In the genomic region with DNA sequence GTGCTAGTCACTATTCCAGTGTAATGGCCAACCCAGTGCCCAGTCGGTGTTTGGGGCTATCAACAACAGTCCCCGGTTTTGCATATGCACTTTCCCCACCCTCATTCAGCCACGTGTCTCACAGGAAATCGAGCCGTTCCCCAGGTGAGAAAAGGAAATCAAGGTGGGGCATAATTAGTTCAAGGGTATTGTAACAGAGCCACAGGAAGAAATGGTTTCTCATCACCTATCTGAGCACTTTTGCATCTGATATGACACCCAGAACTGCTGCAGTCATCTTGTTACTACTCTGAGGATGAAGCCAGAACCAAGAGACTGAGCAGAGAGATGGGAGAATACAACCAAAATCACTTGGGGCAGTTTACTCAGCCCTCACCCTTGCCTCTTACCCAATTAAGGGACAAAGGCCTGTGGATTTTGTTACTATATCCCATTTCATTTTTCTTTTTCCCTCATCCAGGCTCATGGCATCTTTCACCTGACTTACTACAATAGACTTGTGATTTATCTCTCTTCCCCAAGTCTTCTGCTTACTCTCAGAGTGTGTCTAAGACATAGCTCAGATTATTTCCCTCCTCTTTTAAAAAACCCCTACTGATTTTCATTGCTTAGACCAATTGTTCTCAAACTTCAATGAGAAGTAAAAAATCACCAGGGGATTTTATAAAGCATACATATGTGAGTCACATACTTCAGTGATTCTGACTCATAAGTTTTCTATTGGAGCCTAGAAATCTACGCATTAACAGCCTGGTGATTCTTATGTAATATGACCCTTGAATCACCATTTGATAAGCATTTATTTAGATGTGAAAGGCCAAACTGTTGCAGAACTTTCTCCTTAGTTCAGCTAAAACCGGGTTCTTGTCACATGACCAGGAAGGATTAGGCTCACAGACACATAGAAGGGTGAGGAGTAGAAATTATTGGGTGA, we compare ENCODE assay signal across 10 cellular contexts. TPM values are rescaled to one million over a fixed set of nuclear protein-coding genes. Genes with fewer than 3 reads are reported as not detected.
DNase-seq lines count a peak whose midpoint lies in the region; ATAC-seq, FAIRE-seq and TF ChIP-seq lines count a peak whose summit lies in the region.
"Had no signal": no experiment of that assay in that cellular context is flagged by ENCODE, and none has a peak within 500 bp of the region (broad histone marks: within the 10 kb centered on the region; RNA-seq: fewer than 3 reads in every experiment).

No MANE protein-coding gene starts in this region.

- H3K9me3 Mint-ChIP-seq in nephron progenitor cell: no peaks in the 10 kb centered on the region

- no peaks in the 10 kb centered on the region for H3K79me2 ChIP-seq in GM12878 (ENCODE audit: control insufficient read depth, insufficient read depth, low read length)

- TF ChIP-seq CTCF in GM12878 (IDR thresholded peaks at IDR 0.05 in 2 of 3, conservative IDR thresholded peaks at IDR 0.05 in 1 of 3; ENCODE audit: control insufficient read depth in 2 of 3, extremely low read depth in 1 of 3, insufficient read depth in 1 of 3, low read depth in 3 of 3, low read length in 3 of 3): no peak
- TF ChIP-seq CTCF in nephron progenitor cell (IDR thresholded peaks at IDR 0.05): no peak

- no peak overlapping the region for H3K4me3 ChIP-seq in MG63
- H3K4me3 ChIP-seq in GM12878: no peak overlapping the region

- SMC1A ChIA-PET in GM12878 (lab: Charles Lee; ENCODE audit: uncharacterized antibody, unreplicated experiment): interaction anchor here (1.0 to 1.1 kb wide), 2 partner anchors 9 kb away, joined by 3 to 4 read pairs; no protein-coding TSS in a partner anchor

- no peak for TF ChIP-seq POLR2A in GM12878 (IDR thresholded peaks at IDR 0.05; ENCODE audit: low read depth, low read length)

- POLR2A ChIA-PET in GM12878 (lab: Charles Lee): no interaction called here

- H3K4me1 Mint-ChIP-seq in nephron progenitor cell: no peaks in the 10 kb centered on the region

- H3K4me2 ChIP-seq in GM12878 (ENCODE audit: control insufficient read depth, insufficient read depth): no peak overlapping the region
- H3K4me2 ChIP-seq: KMS-11 had no signal

- RAD21 ChIA-PET in GM12878 (lab: Charles Lee; ENCODE audit: unreplicated experiment): no interaction called here

- in situ Hi-C loops in GM12878 (cut with MboI): no loop called here

- H3K36me3 ChIP-seq in MG63 (no peaks in the 10 kb centered on the region), GM12878 (ENCODE audit: control insufficient read depth in 2 of 2, insufficient read depth in 2 of 2, low read length in 1 of 2) (no peaks in the 10 kb centered on the region)

- H3K36me3 Mint-ChIP-seq in nephron progenitor cell (ENCODE audit: low read depth): no peaks in the 10 kb centered on the region

- no peak for TF ChIP-seq EP300 in GM12878 (IDR thresholded peaks at IDR 0.05; ENCODE audit: borderline replicate concordance in 1 of 2, control insufficient read depth in 1 of 2, low read depth in 2 of 2, low read length in 2 of 2)

- no peaks in the 10 kb centered on the region for H4K20me1 ChIP-seq in GM12878 (ENCODE audit: control insufficient read depth, insufficient read depth)

- no peak overlapping the region for H3K27ac Mint-ChIP-seq in nephron progenitor cell

- H2AFZ ChIP-seq in GM12878 (ENCODE audit: control insufficient read depth, low read depth, low read length): no peak overlapping the region

- BruUV-seq in GM12878 (replicated peaks; lab: Mats Ljungman, UMichigan): no TSS peak

- TF ChIP-seq RAD21 in GM12878 (IDR thresholded peaks at IDR 0.05; ENCODE audit: insufficient read depth, low read depth, low read length): no peak

- H3K27me3 Mint-ChIP-seq in nephron progenitor cell (ENCODE audit: low read depth, poor library complexity): peaks cover 3% of the 10 kb centered on the region

- no peaks in the 10 kb centered on the region for H3K4me1 ChIP-seq in GM12878 (ENCODE audit: control insufficient read depth, insufficient read depth, low read length)

- no peak overlapping the region for H3K27ac ChIP-seq in GM12878 (ENCODE audit: control insufficient read depth, insufficient read depth)
- H3K27ac ChIP-seq: KMS-11 had no signal

- intact Hi-C loops in GM12878 (cut with micrococcal nuclease; ENCODE audit: unreplicated experiment): no loop called here

- H3K4me3 Mint-ChIP-seq in nephron progenitor cell: no peak overlapping the region

- no peak overlapping the region for H3K9ac ChIP-seq in GM12878 (ENCODE audit: control insufficient read depth, insufficient read depth, low read length)
- H3K9ac ChIP-seq: KMS-11 had no signal

- ATAC-seq in GM12878 (peak; percentile 89), GM21381 (IDR thresholded peaks at IDR 0.05; ENCODE audit: unreplicated experiment) (no peak), HG02571 (IDR thresholded peaks at IDR 0.05; ENCODE audit: unreplicated experiment) (no peak)

- FAIRE-seq in GM12878 (lab: Jason Lieb, UNC): no peak

- CTCF ChIA-PET in GM12878 (lab: Yijun Ruan, JAX): interaction anchor here (1.2 kb wide), 1 partner anchor 9 kb away, joined by 3 read pairs; no protein-coding TSS in a partner anchor

- DNase-seq in activated CD8-positive, alpha-beta memory T cell treated with anti-CD3 and anti-CD28 coated beads for 24 hours: peak; percentile 63
- no peak for DNase-seq in activated CD8-positive, alpha-beta memory T cell treated with anti-CD3 and anti-CD28 coated beads, Interleukin-2, amount 50 U/mL, for 48 hours
- peak; percentile 20 for DNase-seq in MG63
- DNase-seq in GM12878 (ENCODE audit: low read depth, low spot score): no peak
- DNase-seq in stimulated activated naive CD4-positive, alpha-beta T cell treated with Interleukin-2 at 50 U/mL for 16 hours (lab: John Stamatoyannopoulos, UW): peak; percentile 1
- no peak for DNase-seq in nephron progenitor cell

- no peaks in the 10 kb centered on the region for H3K27me3 ChIP-seq in MG63
- no peaks in the 10 kb centered on the region for H3K27me3 ChIP-seq in GM12878 (replicated peaks in 1 of 2; ENCODE audit: control insufficient read depth in 2 of 2, insufficient read depth in 2 of 2, low read length in 1 of 2)

- H3K9me3 ChIP-seq in MG63 (peaks cover 3% of the 10 kb centered on the region; the same call in 1 of the 2 replicates), GM12878 (replicated peaks; ENCODE audit: control insufficient read depth, insufficient read depth, low read length) (no peaks in the 10 kb centered on the region)

- WGBS in GM12878 (ENCODE audit: insufficient coverage, insufficient replicate concordance, low lambda C conversion rate, missing lambda C conversion rate): 8% methylated on average over 7 of the region's 7 CpGs

TF ChIP-seq in GM12878, 131 proteins besides CTCF, POLR2A, EP300 and RAD21:
- TF ChIP-seq JUNB (IDR thresholded peaks at IDR 0.05): 0 out of 2 replicates have a peak, but pooled peaks have one; percentile 15
- no peak for TF ChIP-seq RFX5 (IDR thresholded peaks at IDR 0.05; ENCODE audit: low read depth, low read length)
- no peak for TF ChIP-seq CEBPB (IDR thresholded peaks at IDR 0.05; ENCODE audit: borderline replicate concordance in 1 of 2, low read depth in 2 of 2, low read length in 2 of 2)
- no peak for TF ChIP-seq MEF2B (IDR thresholded peaks at IDR 0.05; ENCODE audit: partially characterized antibody, poor library complexity, severe bottlenecking)
- no peak for TF ChIP-seq DPF2 (IDR thresholded peaks at IDR 0.05)

RNA-seq across cellular contexts. Expression of a gene that starts 40.5 kb away (rescaled TPM):
- total RNA-seq in MG63 (2014; rRNA removed; shearing (Covaris generic); ENCODE audit: low replicate concordance): not detected in 2 replicates
- 3.9 and 5.1 TPM in 2 replicates for total RNA-seq in GM12878 (2013; cell fraction: nucleolus; rRNA removed)
- total RNA-seq in GM12878 (2014; rRNA removed) (not detected in 2 replicates), GM12878 (2014; rRNA removed; fragmentation: Illumina TruSeq; extraction: Trizol) (0.13 and 0.23 TPM in 2 replicates), GM12878 (2021) (0.18 and 0.56 TPM in 2 replicates)
- polyA plus RNA-seq in GM12878 (2011; ENCODE audit: low read depth): 0.30 TPM
- polyA plus RNA-seq in GM12878 (2011; rRNA removed) (1.5 and 2.4 TPM in 2 replicates), GM12878 (2014; fragmentation: Illumina TruSeq; extraction: Trizol) (0.13 and 0.25 TPM in 2 replicates), GM12878 (2014; fragmentation: Nextera tagmentation; extraction: Ambion mirVana) (under 1 TPM; 0.11 to 0.22 TPM), GM12878 (2014; rRNA removed) (0.18 TPM in 1 of 2 replicates, not detected in the other), GM12878 (2016; fragmentation: Nextera tagmentation; extraction: Ambion mirVana) (under 1 TPM in 1 of 2 experiments, not detected in 1; 0.26 TPM)
- polyA plus RNA-seq in GM12878 (2011; cell fraction: cytosol; rRNA removed): 0.60 and 0.63 TPM in 2 replicates
- 0.57 and 0.67 TPM in 2 replicates for polyA plus RNA-seq in GM12878 (2011; cell fraction: nucleus; rRNA removed)
- 0.52 and 0.64 TPM in 2 replicates for polyA plus RNA-seq in GM12878 (2012)
- polyA minus RNA-seq in GM12878 (2011; rRNA and poly(A)+ RNA removed): 0.52 and 1.2 TPM in 2 replicates
- polyA minus RNA-seq in GM12878 (2011; cell fraction: cytosol; rRNA and poly(A)+ RNA removed): 0.52 TPM in 1 of 2 replicates, not detected in the other
- polyA minus RNA-seq in GM12878 (2011; cell fraction: nucleus; rRNA and poly(A)+ RNA removed): 0.48 and 0.96 TPM in 2 replicates
- polyA plus RNA-seq: BJ had no signal

Comparison
In these comparisons a context has a peak if more than half of its experiments do, and no peak if none do; other contexts are left out.
1. DNase-seq: peak in activated CD8-positive, alpha-beta memory T cell treated with anti-CD3 and anti-CD28 coated beads for 24 hours (single experiment), MG63 (single experiment) and stimulated activated naive CD4-positive, alpha-beta T cell treated with Interleukin-2 at 50 U/mL for 16 hours (single experiment); none in activated CD8-positive, alpha-beta memory T cell treated with anti-CD3 and anti-CD28 coated beads, Interleukin-2, amount 50 U/mL, for 48 hours (single experiment), GM12878 (single experiment) and nephron progenitor cell (single experiment).